11 cellular contexts compared by ENCODE assay signal in genomic region chr7:27148776-27149641, GRCh38. TPM values are rescaled to one million over a fixed set of nuclear protein-coding genes. Genes with fewer than 3 reads are reported as not detected.
DNase-seq lines count a peak whose midpoint lies in the region; ATAC-seq and TF ChIP-seq lines count a peak whose summit lies in the region.
"Had no signal": no experiment of that assay in that cellular context is flagged by ENCODE, and none has a peak within 500 bp of the region (broad histone marks: within the 10 kb centered on the region; RNA-seq: fewer than 3 reads in every experiment).

No MANE protein-coding gene starts in this region.

- H3K27me3 ChIP-seq in WERI-Rb-1 (ENCODE audit: insufficient read depth, low read depth, severe bottlenecking) (peaks cover 56% of the 10 kb centered on the region), gastroesophageal sphincter (peaks cover 62% of the 10 kb centered on the region)

- H3K4me3 ChIP-seq in WERI-Rb-1 (ENCODE audit: low read depth, low read length) (0 out of 2 replicates have a peak overlapping the region, but pooled peaks have one; percentile 56), mucosa of descending colon (peak overlapping the region; percentile 15), gastroesophageal sphincter (peak overlapping the region in 1 of 2 donors; percentile 43)

- 66 to 73% methylated on average over 8 to 19 of the region's 29 CpGs for WGBS in gastroesophageal sphincter (ENCODE audit: low coverage in 1 of 2), 2 donors

- peak; percentile 40 for DNase-seq in ACHN
- peak; percentile 52 for DNase-seq in H4 (ENCODE audit: low spot score)
- peak; percentile 5 for DNase-seq in WERI-Rb-1
- DNase-seq in mucosa of descending colon, result peak in 2 of 3 donors; percentile 66 to 68
- DNase-seq in middle frontal gyrus (ENCODE audit: extremely low spot score, low spot score), result no peak
- no peak for DNase-seq in activated CD4-positive, alpha-beta T cell treated with anti-CD3 and anti-CD28 coated beads, Interleukin-2, amount 50 U/mL, for 4 hours
- DNase-seq: DMS53; NCI-H226; stimulated activated CD8-positive, alpha-beta memory T cell treated with anti-CD3 and anti-CD28 coated beads, Interleukin-4, amount 100 ng/mL, for 48 hours had no signal

- TF ChIP-seq POLR2A in gastroesophageal sphincter (IDR thresholded peaks at IDR 0.05), result no peak

- TF ChIP-seq CTCF in WERI-Rb-1 (IDR thresholded peaks at IDR 0.05; ENCODE audit: low read depth, low read length) (no peak), mucosa of descending colon (IDR thresholded peaks at IDR 0.05) (no peak), gastroesophageal sphincter (IDR thresholded peaks at IDR 0.05) (no peak)

- H3K9me3 ChIP-seq in WERI-Rb-1 (ENCODE audit: severe bottlenecking), result no peaks in the 10 kb centered on the region
- no peaks in the 10 kb centered on the region for H3K9me3 ChIP-seq in mucosa of descending colon
- H3K9me3 ChIP-seq in gastroesophageal sphincter, result no peaks in the 10 kb centered on the region

- H3K4me1 ChIP-seq in mucosa of descending colon (ENCODE audit: low read depth) (peaks cover 33% of the 10 kb centered on the region), gastroesophageal sphincter (peaks cover 0 to 48% (median 11%) of the 10 kb centered on the region in 3 donors)

- ATAC-seq in mucosa of descending colon (peak; percentile 21), gastroesophageal sphincter (no peak), GM18858 (IDR thresholded peaks at IDR 0.05; ENCODE audit: unreplicated experiment) (no peak)

- no peak for TF ChIP-seq EP300 in gastroesophageal sphincter (IDR thresholded peaks at IDR 0.05)

- H3K27ac ChIP-seq in WERI-Rb-1 (no peak overlapping the region), gastroesophageal sphincter (peak overlapping the region in 2 of 4 donors; percentile 24 to 99)

- in situ Hi-C loops in ACHN (cut with HindIII; ENCODE audit: low pct_ligation_motif_present, low pct_unique_long_range_greater_than_20kb, low sequenced_read_pairs), result no loop called here

- intact Hi-C loops in mucosa of descending colon (cut with DNase I, micrococcal nuclease), result loop anchor here in 1 of 2 donors (5.0 kb wide), 1 partner anchor 467 kb away; no protein-coding TSS in a partner anchor

- no peaks in the 10 kb centered on the region for H3K36me3 ChIP-seq in WERI-Rb-1
- H3K36me3 ChIP-seq in mucosa of descending colon (ENCODE audit: low read depth), result no peaks in the 10 kb centered on the region
- H3K36me3 ChIP-seq in gastroesophageal sphincter, result no peaks in the 10 kb centered on the region

RNA-seq across cellular contexts. Expression of gene HOXA6, which starts 1.4 kb away (rescaled TPM):
- total RNA-seq in H4 (2014; rRNA removed; shearing (Covaris generic)), result 0.64 and 0.70 TPM in 2 replicates
- total RNA-seq in mucosa of descending colon, result 10 to 100 TPM; 20.2 to 39.5 (median 20.5) TPM
- total RNA-seq in gastroesophageal sphincter, result 10 to 100 TPM in 1 of 4 donors, under 1 TPM in 1, not detected in 2; 0.46 to 12.7 TPM

RNA-seq across cellular contexts. Expression of gene HOXA3, which starts 3.4 kb away (rescaled TPM):
- 1.1 and 5.5 TPM in 2 replicates for total RNA-seq in H4 (2014; rRNA removed; shearing (Covaris generic))
- total RNA-seq in mucosa of descending colon (10 to 100 TPM; 19.9 to 38.1 (median 20.5) TPM), gastroesophageal sphincter (10 to 100 TPM in 2 of 4 donors, 1 to 10 TPM in 2; 6.4 to 22.6 (median 10.3) TPM)

RNA-seq across cellular contexts. Expression of gene HOXA5, which starts 5.5 kb away (rescaled TPM):
- total RNA-seq in H4 (2014; rRNA removed; shearing (Covaris generic)), result 3.6 and 8.0 TPM in 2 replicates
- total RNA-seq in mucosa of descending colon (10 to 100 TPM; 16.1 to 26.6 (median 23.8) TPM), gastroesophageal sphincter (10 to 100 TPM; 11.0 to 34.6 (median 29.3) TPM)

RNA-seq across cellular contexts. Expression of gene HOXA7, which starts 7.5 kb away (rescaled TPM):
- total RNA-seq in H4 (2014; rRNA removed; shearing (Covaris generic)), result 2.0 and 2.2 TPM in 2 replicates
- total RNA-seq in mucosa of descending colon (10 to 100 TPM; 17.1 to 29.8 (median 27.9) TPM), gastroesophageal sphincter (1 to 10 TPM in 3 of 4 donors, under 1 TPM in 1; 0.85 to 5.1 (median 1.4) TPM)

RNA-seq across cellular contexts. Expression of gene HOXA9, which starts 16.3 kb away (rescaled TPM):
- total RNA-seq in H4 (2014; rRNA removed; shearing (Covaris generic)), result 0.17 and 0.18 TPM in 2 replicates
- total RNA-seq in mucosa of descending colon (10 to 100 TPM; 22.0 to 27.9 (median 25.0) TPM), gastroesophageal sphincter (under 1 TPM in 2 of 4 donors, not detected in 2; 0.54 to 0.89 TPM)

Comparison
In these comparisons a context has a peak if more than half of its experiments do, and no peak if none do; other contexts are left out.
1. DNase-seq: peak in ACHN (single experiment), H4 (single experiment), WERI-Rb-1 (single experiment) and mucosa of descending colon (2 of 3); none in middle frontal gyrus (single experiment) and activated CD4-positive, alpha-beta T cell treated with anti-CD3 and anti-CD28 coated beads, Interleukin-2, amount 50 U/mL, for 4 hours (0 of 2).